1 cellular context compared by ENCODE assay signal in the genomic region with DNA sequence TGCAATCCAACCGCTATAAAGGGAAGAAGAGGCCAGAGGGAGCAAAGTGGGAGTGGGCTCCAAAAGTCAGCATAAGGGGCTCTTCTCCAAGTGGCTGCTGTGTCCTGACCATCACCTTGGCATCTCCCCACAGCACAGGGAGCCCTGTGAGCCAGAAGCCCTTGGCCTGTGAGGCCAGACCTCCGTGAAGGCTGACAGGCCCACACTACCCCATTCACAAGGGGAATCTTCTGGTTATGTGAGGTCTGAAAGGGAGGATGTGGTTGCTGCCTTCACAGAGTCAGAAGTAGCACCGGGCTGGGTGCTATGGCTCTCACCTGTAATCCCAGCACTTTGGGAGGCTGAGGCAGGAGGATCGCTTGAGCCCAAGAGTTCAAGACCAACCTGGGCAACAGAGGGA.
TF ChIP-seq lines count a peak whose summit lies in the region.

No MANE protein-coding gene starts in this region.

TF ChIP-seq in GM12878, 131 proteins besides CTCF, POLR2A, EP300 and RAD21:
- TF ChIP-seq RUNX3 (IDR thresholded peaks at IDR 0.05; ENCODE audit: low read length) (0 out of 2 replicates have a peak, but pooled peaks have one; percentile 26), NR2F1 (conservative IDR thresholded peaks at IDR 0.05) (no peak)
